In genomic region chr17:1644493-1645206, GRCh38 we compare ENCODE assay signal across 8 cellular contexts. TPM values are rescaled to one million over a fixed set of nuclear protein-coding genes. Genes with fewer than 3 reads are reported as not detected.
A peak's percentile ranks its signal among the peaks of the same experiment; 100 is the strongest.
DNase-seq lines count a peak whose midpoint lies in the region; ATAC-seq, FAIRE-seq and TF ChIP-seq lines count a peak whose summit lies in the region.

No MANE protein-coding gene starts in this region.

- no peak overlapping the region; a peak in 1 of 7 replicates for H3K9ac ChIP-seq in H1 (replicated peaks in 1 of 4; ENCODE audit: extremely low read depth in 1 of 4, low read depth in 3 of 4, low read length in 3 of 4)

- H3K23ac ChIP-seq in H1 (ENCODE audit: insufficient read length) = no peak overlapping the region

- peak; percentile 81 for DNase-seq in GM13977 (ENCODE audit: low spot score)
- peak; percentile 92 for DNase-seq in RKO (ENCODE audit: low spot score)
- no peak for DNase-seq in H1 (ENCODE audit: low read depth in 1 of 2, low spot score in 2 of 2)
- no peak for DNase-seq in psoas muscle
- no peak for DNase-seq in small intestine
- DNase-seq in NCI-H2107 (lab: John Stamatoyannopoulos, UW) = no peak

- POLR2A ChIA-PET in H1 (lab: Charles Lee; ENCODE audit: partially characterized antibody) = interaction anchor here (0.9 to 1.8 kb wide), 3 partner anchors 15 to 82 kb away, joined by 3 to 4 read pairs (median 4); partner anchors contain the start of gene PITPNA

- peak overlapping the region; percentile 81; the same call in 1 of the 2 replicates for H2BK12ac ChIP-seq in H1 (ENCODE audit: low read depth, low read length)

- peaks cover 0 to 43% (median 27%) of the 10 kb centered on the region in 4 experiments; a peak in 6 of 7 replicates for H3K4me1 ChIP-seq in H1 (replicated peaks in 1 of 4; ENCODE audit: control insufficient read depth in 3 of 4, insufficient read depth in 4 of 4, low read length in 3 of 4)
- peaks cover 23% of the 10 kb centered on the region for H3K4me1 ChIP-seq in psoas muscle
- no peaks in the 10 kb centered on the region for H3K4me1 ChIP-seq in small intestine (ENCODE audit: control insufficient read depth in 2 of 2, insufficient read depth in 1 of 2, low read depth in 1 of 2, low read length in 1 of 2)

- no peaks in the 10 kb centered on the region for H4K20me1 ChIP-seq in H1 (replicated peaks in 1 of 2; ENCODE audit: control insufficient read depth in 1 of 2, insufficient read depth in 2 of 2, low read length in 2 of 2)

- no peak for TF ChIP-seq POLR2A in H1 (IDR thresholded peaks at IDR 0.05; ENCODE audit: control extremely low read depth in 1 of 2, low read depth in 2 of 2, low read length in 2 of 2)

- H3K27ac ChIP-seq in H1 (ENCODE audit: low read depth, low read length) (no peak overlapping the region), psoas muscle (peak overlapping the region; percentile 63), small intestine (ENCODE audit: low read depth in 1 of 2, low read length in 1 of 2) (peak overlapping the region in 1 of 2 donors; percentile 70)

- TF ChIP-seq CTCF in GM13977 (IDR thresholded peaks at IDR 0.05; ENCODE audit: extremely low read depth, insufficient read depth, missing control alignments) (no peak), H1 (IDR thresholded peaks at IDR 0.05; ENCODE audit: control extremely low read depth in 1 of 3, insufficient read depth in 1 of 3, low read depth in 1 of 3, low read length in 3 of 3) (no peak), psoas muscle (IDR thresholded peaks at IDR 0.05) (no peak)

- H4K8ac ChIP-seq in H1 (ENCODE audit: extremely low read depth, insufficient read depth, low read length) = peak overlapping the region; percentile 62; the same call in 1 of the 2 replicates

- H3K79me1 ChIP-seq in H1 (ENCODE audit: low read depth, low read length) = no peaks in the 10 kb centered on the region

- in situ Hi-C loops in GM13977 (cut with MboI; ENCODE audit: low pct_unique_long_range_greater_than_20kb, low sequenced_read_pairs, unreplicated experiment) = no loop called here

- 81% methylated on average over 15 of the region's 15 CpGs; no CpG with 5 or more reads in 1 of the 2 experiments for WGBS in H1 (ENCODE audit: extremely low coverage in 1 of 2, insufficient coverage in 1 of 2, insufficient read length in 1 of 2, insufficient replicate concordance in 2 of 2, low coverage in 1 of 2, low lambda C conversion rate in 2 of 2, missing lambda C conversion rate in 1 of 2), 2 experiments
- WGBS in psoas muscle, 3 donors = 67 to 74% (median 71%) methylated on average over 15 of the region's 15 CpGs
- WGBS in small intestine, 3 donors = 64 to 89% (median 74%) methylated on average over 15 of the region's 15 CpGs

- no peak overlapping the region for H4K5ac ChIP-seq in H1 (ENCODE audit: insufficient read length, low read depth, low read length)

- no peak overlapping the region for H4K91ac ChIP-seq in H1 (replicated peaks; ENCODE audit: insufficient read length, low read length)

- H3K56ac ChIP-seq in H1 (replicated peaks; ENCODE audit: insufficient read length, low read depth, low read length) = no peak overlapping the region

- no peak overlapping the region for H2AFZ ChIP-seq in H1 (ENCODE audit: low read length)

- ATAC-seq in psoas muscle (no peak), GM18517 (IDR thresholded peaks at IDR 0.05; ENCODE audit: unreplicated experiment) (no peak), esophagus mucosa (no peak)

- no peak overlapping the region for H2AK5ac ChIP-seq in H1 (ENCODE audit: low read depth, low read length)

- H3K23me2 ChIP-seq in H1 (ENCODE audit: low read depth, low read length) = peaks cover 10% of the 10 kb centered on the region; the same call in 1 of the 2 replicates

- H2BK15ac ChIP-seq in H1 (ENCODE audit: low read length) = 0 out of 2 replicates have a peak overlapping the region, but pooled peaks have one; percentile 65

- FAIRE-seq in H1 (lab: Jason Lieb, UNC) (no peak), small intestine (lab: Jason Lieb, UNC) (no peak)

- no peak overlapping the region; the same call in 1 of the 2 replicates for H3K18ac ChIP-seq in H1 (ENCODE audit: extremely low read depth, low read length)

- 0 out of 4 replicates have a peak overlapping the region, but pooled peaks of 1 of the 2 experiments have one; percentile 31 for H3K4me2 ChIP-seq in H1 (ENCODE audit: insufficient read depth in 1 of 2, low read depth in 2 of 2, low read length in 2 of 2)

- TF ChIP-seq EP300 in H1 (IDR thresholded peaks at IDR 0.05; ENCODE audit: borderline replicate concordance in 1 of 2, low read depth in 2 of 2, low read length in 2 of 2) = no peak

- no peak overlapping the region for H3K4ac ChIP-seq in H1 (replicated peaks; ENCODE audit: insufficient read length, low read depth, low read length)

- H3K27me3 ChIP-seq in H1 (replicated peaks in 1 of 4; ENCODE audit: control insufficient read depth in 3 of 4, extremely low read depth in 1 of 4, insufficient read depth in 3 of 4, low read length in 3 of 4) = peaks cover 0 to 19% (median 8%) of the 10 kb centered on the region in 4 experiments; a peak in 5 of 7 replicates
- no peaks in the 10 kb centered on the region for H3K27me3 ChIP-seq in psoas muscle (ENCODE audit: insufficient read depth in 3 of 3, low read length in 2 of 3)
- no peaks in the 10 kb centered on the region for H3K27me3 ChIP-seq in small intestine (ENCODE audit: control insufficient read depth in 2 of 2, insufficient read depth in 2 of 2, low read length in 2 of 2)

- H3K36me3 ChIP-seq in H1 (ENCODE audit: control insufficient read depth in 2 of 4, insufficient read depth in 4 of 4, low read length in 3 of 4) (no peaks in the 10 kb centered on the region), psoas muscle (ENCODE audit: insufficient read depth in 1 of 2, low read depth in 1 of 2) (peaks cover 0 to 28% of the 10 kb centered on the region in 2 donors), small intestine (ENCODE audit: control insufficient read depth in 2 of 2, insufficient read depth in 2 of 2, low read length in 2 of 2) (peaks cover 0 to 3% of the 10 kb centered on the region in 2 donors)

- TF ChIP-seq RAD21 in H1 (IDR thresholded peaks at IDR 0.05 in 1 of 2, conservative IDR thresholded peaks at IDR 0.05 in 1 of 2; ENCODE audit: low read depth in 2 of 2, low read length in 2 of 2) = no peak

- no peaks in the 10 kb centered on the region for H3K79me2 ChIP-seq in H1 (ENCODE audit: control insufficient read depth in 1 of 2, insufficient read depth in 2 of 2, low read length in 2 of 2)

- H3K4me3 ChIP-seq in H1 (ENCODE audit: extremely low read depth in 1 of 4, insufficient read depth in 2 of 4, low read depth in 3 of 4, low read length in 4 of 4) (no peak overlapping the region), psoas muscle (peak overlapping the region; percentile 61), small intestine (ENCODE audit: low read depth in 1 of 2, low read length in 2 of 2) (no peak overlapping the region)

- intact Hi-C loops in psoas muscle (cut with DNase I) = loop anchor here in 1 of 2 donors (5.0 kb wide), 1 partner anchor 67 kb away; no protein-coding TSS in a partner anchor

- H3K9me3 ChIP-seq in H1 (ENCODE audit: insufficient read depth in 2 of 2, low read depth in 1 of 2, low read length in 1 of 2) (no peaks in the 10 kb centered on the region), psoas muscle (no peaks in the 10 kb centered on the region), small intestine (ENCODE audit: control insufficient read depth, low read depth) (no peaks in the 10 kb centered on the region)

- 0 out of 2 replicates have a peak overlapping the region, but pooled peaks have one; percentile 48 for H2BK20ac ChIP-seq in H1 (ENCODE audit: low read length)

- H3K14ac ChIP-seq in H1 (ENCODE audit: insufficient read length) = no peak overlapping the region

- 0 out of 2 replicates have a peak overlapping the region, but pooled peaks have one; percentile 61 for H2BK5ac ChIP-seq in H1 (ENCODE audit: low read depth, low read length)

- CTCF ChIA-PET in H1 (lab: Charles Lee; ENCODE audit: partially characterized antibody) = interaction anchor here (0.8 to 2.5 kb wide), 6 partner anchors 8 to 70 kb away, joined by 3 to 10 read pairs (median 4); no protein-coding TSS in a partner anchor

- H2BK120ac ChIP-seq in H1 (replicated peaks; ENCODE audit: low read depth, low read length) = no peak overlapping the region

RNA-seq across cellular contexts. Expression of gene SCARF1, which starts 0.9 kb away (rescaled TPM):
- total RNA-seq in H1 (2021; fragmentation: NEBNext Ultra II Directional; extraction: Animal tissue kit (Norgen Biotek cat#: 25700)) = 1.6 TPM in 2 replicates
- polyA plus RNA-seq in H1 (2011; rRNA removed) (1.1 and 1.5 TPM in 2 replicates), psoas muscle (1 to 10 TPM; 2.0 to 4.9 (median 4.1) TPM), small intestine (1 to 10 TPM; 7.7 to 10.0 (median 8.9) TPM)
- polyA plus RNA-seq in H1 (2011; cell fraction: cytosol; rRNA removed) = 0.98 TPM
- 3.0 TPM for polyA plus RNA-seq in H1 (2011; cell fraction: nucleus; rRNA removed)
- 0.55 to 1.3 TPM (median 0.90 TPM) in 4 replicates for polyA plus RNA-seq in H1 (2012, experiment 1 of 2)
- 0.55 TPM for polyA plus RNA-seq in H1 (2012, experiment 2 of 2)
- 3.5 TPM for polyA plus RNA-seq in H1 (2013, experiment 1 of 2)
- polyA plus RNA-seq in H1 (2013, experiment 2 of 2) = 3.3 TPM
- 0.49 and 0.50 TPM in 2 replicates for polyA minus RNA-seq in H1 (2011; rRNA and poly(A)+ RNA removed)
- not detected for polyA minus RNA-seq in H1 (2011; cell fraction: cytosol; rRNA and poly(A)+ RNA removed)
- 1.5 TPM for polyA minus RNA-seq in H1 (2011; cell fraction: nucleus; rRNA and poly(A)+ RNA removed)
- total RNA-seq in psoas muscle (1 to 10 TPM; 5.2 to 8.9 (median 6.4) TPM), esophagus mucosa (2.3 TPM)

RNA-seq across cellular contexts. Expression of gene RILP, which starts 5.0 kb away (rescaled TPM):
- 6.0 and 7.2 TPM in 2 replicates for total RNA-seq in H1 (2021; fragmentation: NEBNext Ultra II Directional; extraction: Animal tissue kit (Norgen Biotek cat#: 25700))
- polyA plus RNA-seq in H1 (2011; rRNA removed) = 6.8 and 10.3 TPM in 2 replicates
- 8.8 TPM for polyA plus RNA-seq in H1 (2011; cell fraction: cytosol; rRNA removed)
- 8.7 TPM for polyA plus RNA-seq in H1 (2011; cell fraction: nucleus; rRNA removed)
- 5.5 to 9.1 TPM (median 7.5 TPM) in 4 replicates for polyA plus RNA-seq in H1 (2012, experiment 1 of 2)
- polyA plus RNA-seq in H1 (2012, experiment 2 of 2) = 5.8 TPM
- 13.2 TPM for polyA plus RNA-seq in H1 (2013, experiment 1 of 2)
- 13.9 TPM for polyA plus RNA-seq in H1 (2013, experiment 2 of 2)
- polyA minus RNA-seq in H1 (2011; rRNA and poly(A)+ RNA removed) = 2.0 and 3.0 TPM in 2 replicates
- polyA minus RNA-seq in H1 (2011; cell fraction: cytosol; rRNA and poly(A)+ RNA removed) = 3.5 TPM
- polyA minus RNA-seq in H1 (2011; cell fraction: nucleus; rRNA and poly(A)+ RNA removed) = 3.0 TPM
- 10 to 100 TPM; 23.3 to 44.5 (median 29.8) TPM for total RNA-seq in psoas muscle
- 10 to 100 TPM; 26.8 to 49.9 (median 39.1) TPM for polyA plus RNA-seq in psoas muscle
- 100 to 1,000 TPM in 1 of 3 donors, 10 to 100 TPM in 2; 24.1 to 122 (median 85.7) TPM for polyA plus RNA-seq in small intestine
- total RNA-seq in esophagus mucosa = 5.3 TPM

RNA-seq across cellular contexts. Expression of gene SLC43A2, which starts 16.0 kb away (rescaled TPM):
- 6.6 and 7.8 TPM in 2 replicates for total RNA-seq in H1 (2021; fragmentation: NEBNext Ultra II Directional; extraction: Animal tissue kit (Norgen Biotek cat#: 25700))
- polyA plus RNA-seq in H1 (2011; rRNA removed) (10.5 and 12.6 TPM in 2 replicates), psoas muscle (10 to 100 TPM in 2 of 3 donors, 1 to 10 TPM in 1; 9.5 to 21.7 (median 19.0) TPM), small intestine (10 to 100 TPM in 1 of 3 donors, 1 to 10 TPM in 2; 2.9 to 16.3 (median 3.5) TPM)
- 7.7 TPM for polyA plus RNA-seq in H1 (2011; cell fraction: cytosol; rRNA removed)
- 9.0 TPM for polyA plus RNA-seq in H1 (2011; cell fraction: nucleus; rRNA removed)
- polyA plus RNA-seq in H1 (2012, experiment 1 of 2) = 8.7 to 10.6 TPM (median 9.4 TPM) in 4 replicates
- 9.0 TPM for polyA plus RNA-seq in H1 (2012, experiment 2 of 2)
- polyA plus RNA-seq in H1 (2013, experiment 1 of 2) = 9.4 TPM
- 9.7 TPM for polyA plus RNA-seq in H1 (2013, experiment 2 of 2)
- 7.8 and 10.8 TPM in 2 replicates for polyA minus RNA-seq in H1 (2011; rRNA and poly(A)+ RNA removed)
- polyA minus RNA-seq in H1 (2011; cell fraction: cytosol; rRNA and poly(A)+ RNA removed) = 10.0 TPM
- polyA minus RNA-seq in H1 (2011; cell fraction: nucleus; rRNA and poly(A)+ RNA removed) = 8.6 TPM
- total RNA-seq in psoas muscle (10 to 100 TPM; 10.1 to 70.5 (median 30.0) TPM), esophagus mucosa (3.6 TPM)

RNA-seq across cellular contexts. Expression of gene PRPF8, which starts 40.0 kb away (rescaled TPM):
- 328 and 329 TPM in 2 replicates for total RNA-seq in H1 (2021; fragmentation: NEBNext Ultra II Directional; extraction: Animal tissue kit (Norgen Biotek cat#: 25700))
- polyA plus RNA-seq in H1 (2011; rRNA removed) (271 and 337 TPM in 2 replicates), psoas muscle (100 to 1,000 TPM in 1 of 3 donors, 10 to 100 TPM in 2; 84.8 to 138 (median 90.2) TPM), small intestine (10 to 100 TPM; 61.1 to 87.2 (median 62.8) TPM)
- 171 TPM for polyA plus RNA-seq in H1 (2011; cell fraction: cytosol; rRNA removed)
- polyA plus RNA-seq in H1 (2011; cell fraction: nucleus; rRNA removed) = 475 TPM
- 269 to 356 TPM (median 294 TPM) in 4 replicates for polyA plus RNA-seq in H1 (2012, experiment 1 of 2)
- 746 TPM for polyA plus RNA-seq in H1 (2012, experiment 2 of 2)
- polyA plus RNA-seq in H1 (2013, experiment 1 of 2) = 148 TPM
- polyA plus RNA-seq in H1 (2013, experiment 2 of 2) = 123 TPM
- polyA minus RNA-seq in H1 (2011; rRNA and poly(A)+ RNA removed) = 610 and 698 TPM in 2 replicates
- polyA minus RNA-seq in H1 (2011; cell fraction: cytosol; rRNA and poly(A)+ RNA removed) = 338 TPM
- 277 TPM for polyA minus RNA-seq in H1 (2011; cell fraction: nucleus; rRNA and poly(A)+ RNA removed)
- total RNA-seq in psoas muscle (100 to 1,000 TPM; 218 to 305 (median 223) TPM), esophagus mucosa (171 TPM)

Comparison
In these comparisons a context has a peak if more than half of its experiments do, and no peak if none do; other contexts are left out.
1. DNase-seq: peak in GM13977 (single experiment) and RKO (single experiment); none in H1 (0 of 2), psoas muscle (0 of 2), small intestine (single experiment) and NCI-H2107 (single experiment).